In the genomic region with DNA sequence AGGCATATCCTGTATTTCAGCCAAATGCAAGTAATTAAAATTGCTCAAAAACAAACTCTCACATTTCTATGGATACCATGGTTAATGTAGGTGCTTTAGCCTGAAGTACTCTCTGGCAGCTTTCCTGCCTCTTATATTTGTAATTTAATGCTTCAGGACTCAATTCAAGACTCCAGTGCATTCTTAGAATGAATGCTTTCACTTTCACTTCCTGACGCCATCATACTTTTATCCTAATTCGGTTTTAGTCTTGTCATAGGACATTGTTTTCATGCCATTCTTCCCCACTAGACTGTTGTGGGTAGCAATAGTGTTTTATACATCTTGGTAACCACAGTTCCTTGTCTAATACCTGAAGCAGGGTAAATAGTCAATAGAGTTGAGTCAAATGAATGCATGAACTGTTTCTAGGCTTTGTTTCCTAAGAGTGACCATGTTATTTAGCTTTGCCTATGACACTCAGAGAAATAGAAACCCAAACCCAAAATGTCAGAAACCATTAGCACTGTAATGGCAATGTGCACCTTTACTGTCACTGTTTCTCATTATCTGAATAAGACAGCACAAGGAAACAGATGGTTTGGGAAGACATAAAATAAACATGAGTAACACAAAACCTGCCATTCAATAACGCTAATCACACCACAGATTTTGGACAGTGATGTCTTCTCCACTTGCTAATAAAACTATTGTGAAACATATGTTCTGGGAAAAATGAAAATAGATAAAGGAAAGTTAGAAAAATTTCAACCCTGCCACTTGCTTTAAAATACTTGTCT, we compare ENCODE assay signal across 10 cellular contexts.
A peak's percentile ranks its signal among the peaks of the same experiment; 100 is the strongest.
DNase-seq lines count a peak whose midpoint lies in the region; ATAC-seq, FAIRE-seq and TF ChIP-seq lines count a peak whose summit lies in the region.
"Had no signal": no experiment of that assay in that cellular context is flagged by ENCODE, and none has a peak within 500 bp of the region (broad histone marks: within the 10 kb centered on the region; RNA-seq: fewer than 3 reads in every experiment).

No MANE protein-coding gene starts in this region.

- no peak overlapping the region for H3K4ac ChIP-seq in mesendoderm (ENCODE audit: low read depth, low read length)

- TF ChIP-seq EP300 in HepG2 (IDR thresholded peaks at IDR 0.05; ENCODE audit: low read depth in 2 of 2, low read length in 2 of 2) = no peak
- no peak for TF ChIP-seq EP300 in HepG2 (CRISPR knock-in tag; IDR thresholded peaks at IDR 0.05; ENCODE audit: borderline replicate concordance)

- no peak overlapping the region for H4K5ac ChIP-seq in mesendoderm (ENCODE audit: low read length)

- H3K18ac ChIP-seq in mesendoderm (ENCODE audit: low read length) = no peak overlapping the region

- no peaks in the 10 kb centered on the region for H3K79me2 ChIP-seq in ACC112 (ENCODE audit: control insufficient read depth, insufficient read depth, low read length, unreplicated experiment)
- H3K79me2 ChIP-seq in HepG2 (ENCODE audit: insufficient read depth, low read length) = no peaks in the 10 kb centered on the region
- no peaks in the 10 kb centered on the region for H3K79me2 ChIP-seq in mesendoderm (ENCODE audit: control insufficient read depth, insufficient read depth, low read length)

- no peak for FAIRE-seq in HepG2 (lab: Jason Lieb, UNC)
- FAIRE-seq: D721Med had no signal

- no peaks in the 10 kb centered on the region for H3K9me3 ChIP-seq in ascending aorta
- peaks cover 46% of the 10 kb centered on the region for H3K9me3 ChIP-seq in HepG2 (ENCODE audit: low read length)

- H3K9me3 Mint-ChIP-seq in activated CD4-positive, alpha-beta T cell treated with anti-CD3 and anti-CD28 coated beads, Interleukin-2, amount 10 ng/mL, durations not matched to agents 24 days and 14 days = peaks cover 20% of the 10 kb centered on the region

- H3K4me3 Mint-ChIP-seq in activated CD4-positive, alpha-beta T cell treated with anti-CD3 and anti-CD28 coated beads, Interleukin-2, amount 10 ng/mL, durations not matched to agents 24 days and 14 days = no peak overlapping the region
- H3K4me3 Mint-ChIP-seq: activated T-helper 1 cell treated with anti-CD3 and anti-CD28 coated beads, Interleukin-12 subunit alpha, Interleukin-12 subunit beta, Interleukin-2, Interleukin-4 antibody, amounts not matched to agents 30 ng/mL and 10 ng/mL and 1 ng/mL, durations not matched to agents 14 hours and 24 hours and 36 hours had no signal

- H3K36me3 ChIP-seq in ACC112 (ENCODE audit: insufficient read depth, low read length) = no peaks in the 10 kb centered on the region
- no peaks in the 10 kb centered on the region for H3K36me3 ChIP-seq in ascending aorta
- H3K36me3 ChIP-seq in HepG2 (replicated peaks in 1 of 2; ENCODE audit: control insufficient read depth in 1 of 2, insufficient read depth in 2 of 2, low read length in 2 of 2) = no peaks in the 10 kb centered on the region
- no peaks in the 10 kb centered on the region for H3K36me3 ChIP-seq in mesendoderm (ENCODE audit: control insufficient read depth, insufficient read depth, low read length)

- no peak for TF ChIP-seq CTCF in ascending aorta (IDR thresholded peaks at IDR 0.05)
- TF ChIP-seq CTCF in HepG2 (CRISPR knock-in tag; IDR thresholded peaks at IDR 0.05) = no peak

- H3K23ac ChIP-seq in mesendoderm (ENCODE audit: low read length) = no peak overlapping the region

- H4K20me1 ChIP-seq in HepG2 (ENCODE audit: insufficient read depth, low read length) = no peaks in the 10 kb centered on the region

- H2AK5ac ChIP-seq in mesendoderm (ENCODE audit: low read length) = no peak overlapping the region

- H2BK120ac ChIP-seq in mesendoderm (ENCODE audit: low read depth, low read length) = no peak overlapping the region

- no TSS peak for BruUV-seq in HepG2 (replicated peaks; lab: Mats Ljungman, UMichigan)

- intact Hi-C loops in ascending aorta (cut with DNase I) = no loop called here
- intact Hi-C loops in HepG2 (cut with micrococcal nuclease; ENCODE audit: unreplicated experiment) = no loop called here
- intact Hi-C loops in activated CD4-positive, alpha-beta T cell treated with anti-CD3 and anti-CD28 coated beads, Interleukin-2, amount 10 ng/mL, durations not matched to agents 24 days and 14 days (cut with micrococcal nuclease) = no loop called here

- in situ Hi-C loops in HepG2 (cut with HindIII; ENCODE audit: extremely low pct_ligation_motif_present, low pct_unique_long_range_greater_than_20kb) = no loop called here

- H3K27ac ChIP-seq in ACC112 (ENCODE audit: low read depth, low read length) = peak overlapping the region; percentile 37
- no peak overlapping the region for H3K27ac ChIP-seq in ascending aorta
- H3K27ac ChIP-seq in HepG2 (ENCODE audit: extremely low read length, insufficient read depth, low read length) = no peak overlapping the region
- no peak overlapping the region for H3K27ac ChIP-seq in substantia nigra (ENCODE audit: low read depth, low read length, poor library complexity, severe bottlenecking)
- H3K27ac ChIP-seq in mesendoderm (ENCODE audit: low read depth, low read length) = no peak overlapping the region

- H3K9ac ChIP-seq in HepG2 (ENCODE audit: insufficient read depth, low read depth, low read length) (no peak overlapping the region), mesendoderm (ENCODE audit: low read length) (no peak overlapping the region)

- no peak overlapping the region for H2BK15ac ChIP-seq in mesendoderm (replicated peaks; ENCODE audit: low read depth)

- no peaks in the 10 kb centered on the region for H3K27me3 Mint-ChIP-seq in activated CD4-positive, alpha-beta T cell treated with anti-CD3 and anti-CD28 coated beads, Interleukin-2, amount 10 ng/mL, durations not matched to agents 24 days and 14 days

- H3K27me3 ChIP-seq in ACC112 (ENCODE audit: insufficient read depth, low read length) = no peaks in the 10 kb centered on the region
- no peaks in the 10 kb centered on the region for H3K27me3 ChIP-seq in ascending aorta
- no peaks in the 10 kb centered on the region for H3K27me3 ChIP-seq in HepG2 (ENCODE audit: control insufficient read depth in 1 of 2, insufficient read depth in 2 of 2, low read length in 2 of 2)
- H3K27me3 ChIP-seq in mesendoderm (ENCODE audit: insufficient read depth, low read length, poor library complexity) = no peaks in the 10 kb centered on the region

- H3K4me3 ChIP-seq in ACC112 (ENCODE audit: low read depth, low read length) = peak overlapping the region; percentile 64
- H3K4me3 ChIP-seq in ascending aorta = peak overlapping the region; percentile 31 to 37
- H3K4me3 ChIP-seq in HepG2 (replicated peaks in 1 of 3; ENCODE audit: insufficient read depth in 1 of 3, low read depth in 2 of 3, low read length in 3 of 3) = peak overlapping the region in 1 of 3 experiments; percentile 6; a peak in 4 of 6 replicates
- H3K4me3 ChIP-seq in mesendoderm (ENCODE audit: low read length) = no peak overlapping the region

- ATAC-seq in HepG2 = no peak

- H2AFZ ChIP-seq in ACC112 (ENCODE audit: low read length, unreplicated experiment) (peak overlapping the region; percentile 80), HepG2 (ENCODE audit: low read length) (peak overlapping the region; percentile 38)

- H3K4me1 Mint-ChIP-seq in activated CD4-positive, alpha-beta T cell treated with anti-CD3 and anti-CD28 coated beads, Interleukin-2, amount 10 ng/mL, durations not matched to agents 24 days and 14 days = no peaks in the 10 kb centered on the region

- 0% methylated on average over 3 of the region's 3 CpGs for WGBS in HepG2 (ENCODE audit: low lambda C conversion rate)
- WGBS in mesendoderm (ENCODE audit: extremely low coverage, insufficient coverage, low lambda C conversion rate) = no CpG with 5 or more reads among the region's 3 CpGs

- H3K56ac ChIP-seq in mesendoderm (ENCODE audit: low read length) = no peak overlapping the region

- no peak for TF ChIP-seq POLR2A in HepG2 (IDR thresholded peaks at IDR 0.05; ENCODE audit: insufficient read depth in 1 of 2, low read depth in 2 of 2, low read length in 2 of 2)

- H3K36me3 Mint-ChIP-seq in activated CD4-positive, alpha-beta T cell treated with anti-CD3 and anti-CD28 coated beads, Interleukin-2, amount 10 ng/mL, durations not matched to agents 24 days and 14 days (ENCODE audit: low read depth) = no peaks in the 10 kb centered on the region

- H3K79me1 ChIP-seq in mesendoderm (ENCODE audit: low read length) = no peaks in the 10 kb centered on the region

- CTCF ChIA-PET in HepG2 (lab: Yijun Ruan, JAX; ENCODE audit: low intra/inter-chr PET ratio, low total read pairs) = no interaction called here

- H3K4me1 ChIP-seq in ACC112 (ENCODE audit: control insufficient read depth, insufficient read depth, low read length, unreplicated experiment) (peaks cover 41% of the 10 kb centered on the region), ascending aorta (peaks cover 0 to 22% of the 10 kb centered on the region in 2 donors), HepG2 (ENCODE audit: insufficient read depth, low read length) (no peaks in the 10 kb centered on the region), mesendoderm (ENCODE audit: control insufficient read depth, low read depth, low read length) (no peaks in the 10 kb centered on the region)

- H3K27ac Mint-ChIP-seq in activated CD4-positive, alpha-beta T cell treated with anti-CD3 and anti-CD28 coated beads, Interleukin-2, amount 10 ng/mL, durations not matched to agents 24 days and 14 days = no peak overlapping the region
- H3K27ac Mint-ChIP-seq: activated T-helper 1 cell treated with anti-CD3 and anti-CD28 coated beads, Interleukin-12 subunit alpha, Interleukin-12 subunit beta, Interleukin-2, Interleukin-4 antibody, amounts not matched to agents 30 ng/mL and 10 ng/mL and 1 ng/mL, durations not matched to agents 14 hours and 24 hours and 36 hours had no signal

- DNase-seq in HS-27A (ENCODE audit: low read depth) (peak; percentile 50), ascending aorta (ENCODE audit: low spot score in 2 of 2) (no peak), HepG2 (ENCODE audit: low spot score) (no peak), germinal center (ENCODE audit: low spot score) (no peak), substantia nigra (lab: John Stamatoyannopoulos, UW) (no peak), mesendoderm (no peak)
- DNase-seq in activated CD4-positive, alpha-beta T cell treated with anti-CD3 and anti-CD28 coated beads, Interleukin-2, amount 10 ng/mL, durations not matched to agents 24 days and 14 days = no peak

- POLR2A ChIA-PET in HepG2 (lab: Yijun Ruan, JAX) = no interaction called here

- no peak overlapping the region for H2BK5ac ChIP-seq in mesendoderm (ENCODE audit: low read length)

- no peak overlapping the region for H4K8ac ChIP-seq in mesendoderm (ENCODE audit: low read depth, low read length)

- H3K4me2 ChIP-seq in HepG2 (ENCODE audit: low read depth, low read length) = peak overlapping the region; percentile 37
- no peak overlapping the region for H3K4me2 ChIP-seq in mesendoderm (ENCODE audit: low read length)

- TF ChIP-seq RAD21 in HepG2 (CRISPR knock-in tag; IDR thresholded peaks at IDR 0.05) = no peak

TF ChIP-seq in HepG2, 621 proteins besides CTCF, POLR2A, EP300 and RAD21 (continues in another document):
- no peak for TF ChIP-seq TCF7L2 (IDR thresholded peaks at IDR 0.05; ENCODE audit: low read depth, low read length)
- no peak for TF ChIP-seq ZNF333 (CRISPR knock-in tag; IDR thresholded peaks at IDR 0.05; ENCODE audit: borderline replicate concordance)
- TF ChIP-seq ZFP82 (CRISPR knock-in tag; IDR thresholded peaks at IDR 0.05; ENCODE audit: borderline replicate concordance) = no peak
- no peak for TF ChIP-seq RFX1 (IDR thresholded peaks at IDR 0.05)
- no peak for TF ChIP-seq SOX5 (CRISPR knock-in tag; IDR thresholded peaks at IDR 0.05; ENCODE audit: borderline replicate concordance)
